ENCODE assay signal across 8 cellular contexts in genomic region chr9:100411472-100412270, GRCh38. TPM values are rescaled to one million over a fixed set of nuclear protein-coding genes. Genes with fewer than 3 reads are reported as not detected.
DNase-seq lines count a peak whose midpoint lies in the region; ATAC-seq and TF ChIP-seq lines count a peak whose summit lies in the region.

No MANE protein-coding gene starts in this region.

- H3K27ac ChIP-seq in AG04450 (ENCODE audit: low read depth, low read length) (no peak overlapping the region), colonic mucosa (no peak overlapping the region)

- DNase-seq in AG04450 (ENCODE audit: low read depth, low spot score) (peak; percentile 61), NCI-H345 (lab: John Stamatoyannopoulos, UW) (peak; percentile 97), colonic mucosa (peak; percentile 95), kidney glomerular epithelial cell (lab: John Stamatoyannopoulos, UW) (peak; percentile 91)
- DNase-seq in activated CD4-positive, alpha-beta T cell treated with anti-CD3 and anti-CD28 coated beads for 24 hours (ENCODE audit: low read depth in 2 of 2): peak; percentile 77 to 81
- DNase-seq in stimulated activated CD4-positive, alpha-beta T cell treated with anti-CD3 and anti-CD28 coated beads, Interleukin-15, amount 100 ng/mL, for 48 hours (ENCODE audit: low read depth in 2 of 2): peak; percentile 82 to 86

- POLR2A ChIA-PET in AG04450 (lab: Yijun Ruan, JAX): interaction anchor here (0.6 to 1.1 kb wide), 5 partner anchors 12 to 503 kb away, joined by 3 to 14 read pairs (median 6); partner anchors contain the start of genes MSANTD3 and TEX10

- H3K9me3 ChIP-seq in AG04450 (ENCODE audit: control insufficient read depth, insufficient read depth, low read length) (peaks cover 2% of the 10 kb centered on the region; the same call in 1 of the 2 replicates), colonic mucosa (no peaks in the 10 kb centered on the region)

- intact Hi-C loops in colonic mucosa (cut with DNase I): no loop called here

- H3K27me3 ChIP-seq in AG04450 (ENCODE audit: control insufficient read depth, insufficient read depth, low read length) (peaks cover 3% of the 10 kb centered on the region), colonic mucosa (no peaks in the 10 kb centered on the region)

- H3K4me1 ChIP-seq in colonic mucosa: no peaks in the 10 kb centered on the region

- ATAC-seq in GM18909 (IDR thresholded peaks at IDR 0.05; ENCODE audit: poor library complexity, unreplicated experiment) (peak; percentile 100), HG03159 (IDR thresholded peaks at IDR 0.05; ENCODE audit: unreplicated experiment) (peak; percentile 99)

- H3K36me3 ChIP-seq in colonic mucosa: no peaks in the 10 kb centered on the region

- TF ChIP-seq CTCF in AG04450 (IDR thresholded peaks at IDR 0.05; ENCODE audit: low read depth, low read length) (no peak), colonic mucosa (IDR thresholded peaks at IDR 0.05) (no peak)

- peak overlapping the region; percentile 36 for H3K9ac ChIP-seq in colonic mucosa (ENCODE audit: low read depth in 2 of 2, low read length in 2 of 2)

- CTCF ChIA-PET in AG04450 (lab: Charles Lee): interaction anchor here (0.7 to 2.8 kb wide), 4 partner anchors 25 to 190 kb away, joined by 3 to 10 read pairs (median 4); no protein-coding TSS in a partner anchor

- H3K4me3 ChIP-seq in AG04450 (ENCODE audit: low read depth, low read length): peak overlapping the region; percentile 65
- H3K4me3 ChIP-seq in colonic mucosa: peak overlapping the region; percentile 46

RNA-seq across cellular contexts. Expression of gene MSANTD3, which starts 15.3 kb away (rescaled TPM):
- 53.6 and 63.1 TPM in 2 replicates for polyA plus RNA-seq in AG04450 (2011; rRNA removed)
- polyA minus RNA-seq in AG04450 (2011; rRNA and poly(A)+ RNA removed): 43.0 and 43.9 TPM in 2 replicates
- 10 to 100 TPM in 1 of 2 donors, 1 to 10 TPM in 1; 9.1 to 11.7 TPM for total RNA-seq in colonic mucosa

RNA-seq across cellular contexts. Expression of gene TEX10, which starts 58.9 kb away (rescaled TPM):
- polyA plus RNA-seq in AG04450 (2011; rRNA removed): 25.1 and 31.5 TPM in 2 replicates
- 16.5 and 27.1 TPM in 2 replicates for polyA minus RNA-seq in AG04450 (2011; rRNA and poly(A)+ RNA removed)
- total RNA-seq in colonic mucosa: 10 to 100 TPM in 1 of 2 donors, 1 to 10 TPM in 1; 8.3 to 11.5 TPM
